16 cellular contexts compared by ENCODE assay signal in the genomic region with DNA sequence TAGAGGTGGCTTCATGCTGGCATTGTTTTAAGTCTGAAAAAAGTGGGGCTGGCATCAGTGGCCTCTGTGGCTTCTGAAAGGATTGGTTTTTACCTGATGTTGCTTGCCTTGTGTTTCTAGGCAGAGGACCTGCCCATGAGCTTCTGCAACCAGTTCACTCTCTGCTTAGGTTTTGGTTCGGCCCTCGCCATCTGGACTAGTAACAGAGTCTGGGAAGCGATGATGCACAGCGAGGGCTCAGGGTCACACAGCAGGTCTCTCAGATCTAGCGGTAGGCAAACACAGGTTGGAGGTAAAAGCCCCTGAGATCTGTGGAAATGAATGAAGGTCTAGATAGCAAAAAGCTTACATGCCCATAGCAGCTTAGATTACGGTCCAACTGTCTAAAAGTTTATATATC. TPM values are rescaled to one million over a fixed set of nuclear protein-coding genes. Genes with fewer than 3 reads are reported as not detected.
DNase-seq lines count a peak whose midpoint lies in the region; ATAC-seq, FAIRE-seq and TF ChIP-seq lines count a peak whose summit lies in the region.
"Had no signal": no experiment of that assay in that cellular context is flagged by ENCODE, and none has a peak within 500 bp of the region (broad histone marks: within the 10 kb centered on the region; RNA-seq: fewer than 3 reads in every experiment).

No MANE protein-coding gene starts in this region.

- H2BK120ac ChIP-seq in neuronal stem cell (ENCODE audit: low read depth, low read length), result no peak overlapping the region

- no peaks in the 10 kb centered on the region for H3K79me1 ChIP-seq in neuronal stem cell (ENCODE audit: low read depth, low read length)

- H2AK5ac ChIP-seq in neuronal stem cell (ENCODE audit: low read depth, low read length), result no peak overlapping the region

- H3K18ac ChIP-seq in neuronal stem cell (ENCODE audit: low read length), result no peak overlapping the region

- H2AFZ ChIP-seq in neuronal stem cell (ENCODE audit: low read length), result peak overlapping the region; percentile 3

- no peak overlapping the region for H4K8ac ChIP-seq in neuronal stem cell (ENCODE audit: low read depth, low read length)

- no peak overlapping the region for H4K91ac ChIP-seq in neuronal stem cell (ENCODE audit: low read depth, low read length, poor library complexity)

- H3K27ac ChIP-seq in RWPE2 (ENCODE audit: poor library complexity, severe bottlenecking) (no peak overlapping the region), neuronal stem cell (replicated peaks; ENCODE audit: low read length) (no peak overlapping the region), colonic mucosa (no peak overlapping the region)

- no peak overlapping the region for H2BK5ac ChIP-seq in neuronal stem cell (ENCODE audit: low read length)

- H3K4ac ChIP-seq in neuronal stem cell (ENCODE audit: low read length), result no peak overlapping the region

- H3K36me3 ChIP-seq in RWPE2 (ENCODE audit: low read depth), result no peaks in the 10 kb centered on the region
- no peaks in the 10 kb centered on the region for H3K36me3 ChIP-seq in neuronal stem cell (replicated peaks in 1 of 2; ENCODE audit: control insufficient read depth in 2 of 2, insufficient read depth in 2 of 2, low read length in 2 of 2)
- no peaks in the 10 kb centered on the region for H3K36me3 ChIP-seq in colonic mucosa

- intact Hi-C loops in colonic mucosa (cut with DNase I), result no loop called here

- H3K23ac ChIP-seq in neuronal stem cell (ENCODE audit: low read depth, low read length, poor library complexity), result no peak overlapping the region

- no peak overlapping the region for H3K4me2 ChIP-seq in neuronal stem cell (ENCODE audit: insufficient read depth, low read length, poor library complexity, severe bottlenecking)

- H3K9ac ChIP-seq in neuronal stem cell (ENCODE audit: low read depth, low read length, poor library complexity) (no peak overlapping the region), colonic mucosa (ENCODE audit: low read depth in 2 of 2, low read length in 2 of 2) (no peak overlapping the region)

- no peak overlapping the region for H2BK15ac ChIP-seq in neuronal stem cell (ENCODE audit: low read length)

- WGBS in neuronal stem cell (ENCODE audit: extremely low coverage in 2 of 2, insufficient read length in 2 of 2, insufficient replicate concordance in 1 of 2), 2 donors, result no CpG with 5 or more reads among the region's 6 CpGs

- no peak for TF ChIP-seq CTCF in RWPE2 (IDR thresholded peaks at IDR 0.05; ENCODE audit: poor library complexity, severe bottlenecking)
- no peak for TF ChIP-seq CTCF in colonic mucosa (IDR thresholded peaks at IDR 0.05)

- no peaks in the 10 kb centered on the region for H3K27me3 ChIP-seq in RWPE2 (ENCODE audit: insufficient read depth, poor library complexity, severe bottlenecking)
- H3K27me3 ChIP-seq in neuronal stem cell (ENCODE audit: control insufficient read depth in 3 of 3, insufficient read depth in 3 of 3, low read depth in 1 of 3, low read length in 3 of 3), result no peaks in the 10 kb centered on the region
- H3K27me3 ChIP-seq in colonic mucosa, result no peaks in the 10 kb centered on the region

- H3K4me1 ChIP-seq in RWPE2 (ENCODE audit: insufficient read depth, poor library complexity, severe bottlenecking), result peaks cover 10% of the 10 kb centered on the region
- H3K4me1 ChIP-seq in neuronal stem cell (ENCODE audit: control insufficient read depth in 2 of 2, insufficient read depth in 1 of 2, low read depth in 1 of 2, low read length in 2 of 2), result no peaks in the 10 kb centered on the region
- H3K4me1 ChIP-seq in colonic mucosa, result no peaks in the 10 kb centered on the region

- H3K4me3 ChIP-seq in RWPE2 (ENCODE audit: severe bottlenecking) (no peak overlapping the region), neuronal stem cell (ENCODE audit: low read length in 2 of 2) (no peak overlapping the region), colonic mucosa (no peak overlapping the region)

- DNase-seq in NCI-H2171 treated with DMSO at 0.1 percent for 48 hours (lab: John Stamatoyannopoulos, UW), result peak; percentile 16
- no peak for DNase-seq in NCI-H2171 (lab: John Stamatoyannopoulos, UW)
- no peak for DNase-seq in HTR-8/SVneo (ENCODE audit: insufficient read length, low spot score)
- peak; percentile 76 for DNase-seq in RWPE2 (ENCODE audit: low spot score)
- DNase-seq in neuronal stem cell (ENCODE audit: low spot score), result no peak
- DNase-seq in 8988T, result no peak
- no peak for DNase-seq in GF-D8 (lab: John Stamatoyannopoulos, UW)
- DNase-seq in colonic mucosa, result no peak
- DNase-seq: ACHN; C1 segment of cervical spinal cord; CD4-positive, alpha-beta T cell; DND-41; GDM1 had no signal

- no peak for ATAC-seq in RWPE2 (ENCODE audit: low read depth)
- ATAC-seq: HCT116 had no signal

- peak; percentile 16 for FAIRE-seq in HTR-8/SVneo (lab: Jason Lieb, UNC)
- FAIRE-seq: GM19239, H54 had no signal

- H3K9me3 ChIP-seq in RWPE2 (ENCODE audit: severe bottlenecking) (no peaks in the 10 kb centered on the region), neuronal stem cell (replicated peaks in 1 of 2; ENCODE audit: control insufficient read depth in 2 of 2, insufficient read depth in 1 of 2, low read depth in 1 of 2, low read length in 2 of 2) (no peaks in the 10 kb centered on the region), colonic mucosa (no peaks in the 10 kb centered on the region)

- no peak overlapping the region for H2BK12ac ChIP-seq in neuronal stem cell (ENCODE audit: low read length)

- H3K14ac ChIP-seq in neuronal stem cell (ENCODE audit: low read length), result no peak overlapping the region

RNA-seq across cellular contexts. Expression of a gene that starts 6.8 kb away (rescaled TPM):
- 5.6 TPM for polyA plus RNA-seq in neuronal stem cell (2013, experiment 1 of 2)
- polyA plus RNA-seq in neuronal stem cell (2013, experiment 2 of 2), result 6.1 TPM
- 10 to 100 TPM in 1 of 2 donors, 1 to 10 TPM in 1; 6.9 to 17.6 TPM for total RNA-seq in colonic mucosa

Comparison
In these comparisons a context has a peak if more than half of its experiments do, and no peak if none do; other contexts are left out.
1. DNase-seq: peak in NCI-H2171 treated with DMSO at 0.1 percent for 48 hours (single experiment) and RWPE2 (single experiment); none in NCI-H2171 (single experiment), HTR-8/SVneo (single experiment), neuronal stem cell (single experiment), 8988T (single experiment), GF-D8 (single experiment) and colonic mucosa (single experiment).